ENCODE assay signal across 17 cellular contexts in genomic region chr5:16618138-16618897, GRCh38. TPM values are rescaled to one million over a fixed set of nuclear protein-coding genes. Genes with fewer than 3 reads are reported as not detected.
DNase-seq lines count a peak whose midpoint lies in the region; ATAC-seq and TF ChIP-seq lines count a peak whose summit lies in the region.
"Had no signal": no experiment of that assay in that cellular context is flagged by ENCODE, and none has a peak within 500 bp of the region (broad histone marks: within the 10 kb centered on the region; RNA-seq: fewer than 3 reads in every experiment).

No MANE protein-coding gene starts in this region.

- no peak overlapping the region for H3K4me2 ChIP-seq in parathyroid adenoma (ENCODE audit: low read length)

- H3K27ac ChIP-seq in heart left ventricle (peak overlapping the region in 11 of 12 donors; percentile 5 to 91 (median 79)), parathyroid adenoma (no peak overlapping the region)
- H3K27ac ChIP-seq: uterus had no signal

- peaks cover 7% of the 10 kb centered on the region for H3K27me3 Mint-ChIP-seq in endothelial cell (ENCODE audit: unreplicated experiment)
- H3K27me3 Mint-ChIP-seq: stimulated activated memory B cell treated with anti-CD40 and anti-IgM and Interleukin-4, amounts not matched to agents 10 μg/mL and 1 μg/mL and 100 μg/mL, for 72 hours had no signal

- no peak for TF ChIP-seq POLR2A in heart left ventricle (IDR thresholded peaks at IDR 0.05)

- no peak overlapping the region for H3K27ac Mint-ChIP-seq in endothelial cell (ENCODE audit: unreplicated experiment)
- H3K27ac Mint-ChIP-seq: IgD-negative memory B cell; mesothelial cell of epicardium; stimulated activated memory B cell treated with anti-CD40 and anti-IgM and Interleukin-4, amounts not matched to agents 10 μg/mL and 1 μg/mL and 100 μg/mL, for 72 hours had no signal

- H3K79me2 ChIP-seq in parathyroid adenoma: no peaks in the 10 kb centered on the region

- no peak overlapping the region for H3K4me3 ChIP-seq in heart left ventricle
- H3K4me3 ChIP-seq in parathyroid adenoma (ENCODE audit: low read depth, low read length): no peak overlapping the region
- H3K4me3 ChIP-seq: uterus had no signal

- intact Hi-C loops in heart left ventricle (cut with DNase I) (loop anchor here in 2 of 10 donors (5.0 to 10.0 kb wide), 3 partner anchors 64 to 151 kb away; partner anchors contain the start of gene ZNF622 (in 1 of the 2)), Right ventricle myocardium superior (cut with DNase I) (no loop called here)

- H3K9me3 Mint-ChIP-seq in endothelial cell (ENCODE audit: unreplicated experiment): no peaks in the 10 kb centered on the region
- H3K9me3 Mint-ChIP-seq: IgD-negative memory B cell; mesothelial cell of epicardium; stimulated activated memory B cell treated with anti-CD40 and anti-IgM and Interleukin-4, amounts not matched to agents 10 μg/mL and 1 μg/mL and 100 μg/mL, for 72 hours had no signal

- H3K9me3 ChIP-seq in heart left ventricle: no peaks in the 10 kb centered on the region
- no peaks in the 10 kb centered on the region for H3K9me3 ChIP-seq in parathyroid adenoma (ENCODE audit: control insufficient read depth, low read length)
- H3K9me3 ChIP-seq: esophagus squamous epithelium, uterus had no signal

- H3K36me3 Mint-ChIP-seq in endothelial cell (ENCODE audit: low read depth, unreplicated experiment): no peaks in the 10 kb centered on the region
- H3K36me3 Mint-ChIP-seq: IgD-negative memory B cell; mesothelial cell of epicardium; stimulated activated memory B cell treated with anti-CD40 and anti-IgM and Interleukin-4, amounts not matched to agents 10 μg/mL and 1 μg/mL and 100 μg/mL, for 72 hours had no signal

- peaks cover 19% of the 10 kb centered on the region for H3K4me1 Mint-ChIP-seq in endothelial cell (ENCODE audit: unreplicated experiment)

- no peak overlapping the region for H3K4me3 Mint-ChIP-seq in endothelial cell (ENCODE audit: unreplicated experiment)
- H3K4me3 Mint-ChIP-seq: IgD-negative memory B cell; mesothelial cell of epicardium; stimulated activated memory B cell treated with anti-CD40 and anti-IgM and Interleukin-4, amounts not matched to agents 10 μg/mL and 1 μg/mL and 100 μg/mL, for 72 hours had no signal

- no peak for TF ChIP-seq CTCF in heart left ventricle (IDR thresholded peaks at IDR 0.05)
- TF ChIP-seq CTCF in parathyroid adenoma (IDR thresholded peaks at IDR 0.05): no peak
- no peak for TF ChIP-seq CTCF in endothelial cell (IDR thresholded peaks at IDR 0.05; ENCODE audit: unreplicated experiment)

- H3K9ac ChIP-seq in parathyroid adenoma: no peak overlapping the region

- ATAC-seq in heart left ventricle (peak in 2 of 4 donors; percentile 16 to 31), Right ventricle myocardium superior (ENCODE audit: poor library complexity) (no peak), HG03521 (IDR thresholded peaks at IDR 0.05; ENCODE audit: unreplicated experiment) (no peak)
- ATAC-seq: stimulated activated memory B cell treated with anti-CD40 and anti-IgM and Interleukin-4, amounts not matched to agents 10 μg/mL and 1 μg/mL and 100 μg/mL, for 72 hours had no signal

- H2AFZ ChIP-seq in parathyroid adenoma: peak overlapping the region; percentile 89

- H3K36me3 ChIP-seq in heart left ventricle: no peaks in the 10 kb centered on the region
- H3K36me3 ChIP-seq in parathyroid adenoma (ENCODE audit: control insufficient read depth, insufficient read depth, low read length): no peaks in the 10 kb centered on the region
- H3K36me3 ChIP-seq: esophagus squamous epithelium, uterus had no signal

- WGBS in heart left ventricle, 4 donors: 66 to 72% (median 70%) methylated on average over 9 to 10 of the region's 10 CpGs

- H3K27me3 ChIP-seq in heart left ventricle (peaks cover 0 to 7% (median 0%) of the 10 kb centered on the region in 9 donors), parathyroid adenoma (ENCODE audit: control insufficient read depth, insufficient read depth, low read length) (no peaks in the 10 kb centered on the region)
- H3K27me3 ChIP-seq: uterus had no signal

- H3K4me1 ChIP-seq in heart left ventricle (peaks cover 0 to 30% (median 6%) of the 10 kb centered on the region in 12 donors), parathyroid adenoma (peaks cover 3% of the 10 kb centered on the region)

- DNase-seq in heart left ventricle: peak in 1 of 5 donors; percentile 38
- DNase-seq in Right ventricle myocardium superior: no peak
- DNase-seq in NCI-H1092 (lab: John Stamatoyannopoulos, UW): peak; percentile 56
- peak; percentile 51 to 62 for DNase-seq in SHP77 (lab: John Stamatoyannopoulos, UW)
- no peak for DNase-seq in NK-92 (lab: John Stamatoyannopoulos, UW; ENCODE audit: unreplicated experiment)
- DNase-seq in endothelial cell (ENCODE audit: low spot score): no peak
- DNase-seq: cortex of kidney, DMS79 treated with DMSO at 0.1 percent for 48 hours, esophagus squamous epithelium, islet precursor cell, NCI-H1105 treated with DMSO at 0.1 percent for 48 hours, uterus had no signal

RNA-seq across cellular contexts. Expression of gene RETREG1, which starts 1.5 kb away (rescaled TPM):
- total RNA-seq in heart left ventricle (100 to 1,000 TPM in 8 of 9 donors, 10 to 100 TPM in 1; 80.3 to 219 (median 173) TPM), Right ventricle myocardium superior (272 TPM), endothelial cell (ENCODE audit: unreplicated experiment) (15.8 TPM)
- 100 to 1,000 TPM in 1 of 2 donors, 10 to 100 TPM in 1; 24.5 to 110 TPM for polyA plus RNA-seq in heart left ventricle

Comparison
In these comparisons a context has a peak if more than half of its experiments do, and no peak if none do; other contexts are left out.
1. DNase-seq: peak in NCI-H1092 (single experiment) and SHP77 (2 of 2); none in Right ventricle myocardium superior (single experiment), NK-92 (single experiment) and endothelial cell (single experiment).